26 cellular contexts compared by ENCODE assay signal in genomic region chr18:23037646-23038045, GRCh38.
"Had no signal": no experiment of that assay in that cellular context is flagged by ENCODE, and none has a peak within 500 bp of the region (broad histone marks: within the 10 kb centered on the region; RNA-seq: fewer than 3 reads in every experiment).

No MANE protein-coding gene starts in this region.

- H3K4me3 ChIP-seq: ascending aorta, body of pancreas had no signal

- H3K27ac Mint-ChIP-seq: activated B cell treated with CpG ODN at 0.5 μM for 24 hours; activated CD4-positive, alpha-beta T cell treated with anti-CD3 and anti-CD28 coated beads, Interleukin-2, amount 10 ng/mL, durations not matched to agents 24 days and 14 days; activated CD8-positive, alpha-beta memory T cell treated with anti-CD3 and anti-CD28 coated beads, Interleukin-2, amount 10 ng/mL, durations not matched to agents 7 days and 5 days; activated naive CD4-positive, alpha-beta T cell treated with anti-CD3 and anti-CD28 coated beads, Interleukin-2, amount 50 U/mL, for 72 hours; activated naive CD8-positive, alpha-beta T cell treated with anti-CD3 and anti-CD28 coated beads, Interleukin-2, amount 50 U/mL, for 24 hours; T-helper 17 cell had no signal

- DNase-seq: activated B cell treated with CpG ODN at 0.5 μM for 24 hours; activated CD4-positive, alpha-beta T cell treated with anti-CD3 and anti-CD28 coated beads for 1 hour; activated CD4-positive, alpha-beta T cell treated with anti-CD3 and anti-CD28 coated beads, Interleukin-2, amount 10 ng/mL, durations not matched to agents 24 days and 14 days; activated CD4-positive, alpha-beta T cell treated with anti-CD3 and anti-CD28 coated beads, Interleukin-2, amount 50 U/mL, for 48 hours; activated CD8-positive, alpha-beta memory T cell treated with anti-CD3 and anti-CD28 coated beads, Interleukin-2, amount 10 ng/mL, durations not matched to agents 7 days and 5 days; activated effector memory CD4-positive, alpha-beta T cell treated with anti-CD3 and anti-CD28 coated beads, Interleukin-2, amount 50 U/mL, for 16 hours; activated naive CD4-positive, alpha-beta T cell treated with Interleukin-2 at 50 U/mL for 16 hours; activated naive CD8-positive, alpha-beta T cell treated with anti-CD3 and anti-CD28 coated beads, Interleukin-2, amount 50 U/mL, for 24 hours; activated T-cell treated with anti-CD3 and anti-CD28 coated beads, Interleukin-2, amount 50 U/mL, for 4 hours; amniotic stem cell; body of pancreas; central memory CD4-positive, alpha-beta T cell; MV-4-11; NCI-H1092 treated with DMSO at 0.1 percent for 48 hours; NCI-H1417 treated with DMSO at 0.1 percent for 48 hours; NCI-H1694; NCI-H2029; NCI-H345; NCI-H510A; NCI-H69; SHP77; T-helper 17 cell; T-helper 9 cell had no signal

- H3K4me1 ChIP-seq: ascending aorta, body of pancreas had no signal

- H3K27ac ChIP-seq: ascending aorta, body of pancreas, KMS-11 had no signal

- H3K27me3 ChIP-seq: ascending aorta, body of pancreas had no signal

- ATAC-seq: activated CD8-positive, alpha-beta memory T cell treated with anti-CD3 and anti-CD28 coated beads, Interleukin-2, amount 10 ng/mL, durations not matched to agents 7 days and 5 days; activated naive CD4-positive, alpha-beta T cell treated with anti-CD3 and anti-CD28 coated beads, Interleukin-2, amount 50 U/mL, for 72 hours; activated naive CD8-positive, alpha-beta T cell treated with anti-CD3 and anti-CD28 coated beads, Interleukin-2, amount 50 U/mL, for 24 hours; activated T-cell treated with anti-CD3 and anti-CD28 coated beads, Interleukin-2, amount 50 U/mL, for 4 hours; body of pancreas; T-helper 17 cell had no signal

- H3K27me3 Mint-ChIP-seq: T-helper 17 cell had no signal

- H3K9me3 Mint-ChIP-seq: activated B cell treated with CpG ODN at 0.5 μM for 24 hours; activated CD4-positive, alpha-beta T cell treated with anti-CD3 and anti-CD28 coated beads, Interleukin-2, amount 10 ng/mL, durations not matched to agents 24 days and 14 days; activated naive CD8-positive, alpha-beta T cell treated with anti-CD3 and anti-CD28 coated beads, Interleukin-2, amount 50 U/mL, for 24 hours; activated T-cell treated with anti-CD3 and anti-CD28 coated beads, Interleukin-2, amount 50 U/mL, for 4 hours had no signal

- H3K36me3 Mint-ChIP-seq: activated CD8-positive, alpha-beta memory T cell treated with anti-CD3 and anti-CD28 coated beads, Interleukin-2, amount 10 ng/mL, durations not matched to agents 7 days and 5 days; activated naive CD4-positive, alpha-beta T cell treated with anti-CD3 and anti-CD28 coated beads, Interleukin-2, amount 50 U/mL, for 72 hours had no signal

- H3K36me3 ChIP-seq: ascending aorta had no signal

- H3K9ac ChIP-seq: KMS-11 had no signal

- H3K9me3 ChIP-seq: ascending aorta, body of pancreas had no signal

- H3K4me1 Mint-ChIP-seq: activated B cell treated with CpG ODN at 0.5 μM for 24 hours; activated naive CD8-positive, alpha-beta T cell treated with anti-CD3 and anti-CD28 coated beads, Interleukin-2, amount 50 U/mL, for 24 hours; T-helper 17 cell had no signal

- H3K4me2 ChIP-seq: KMS-11 had no signal

- H3K4me3 Mint-ChIP-seq: activated B cell treated with CpG ODN at 0.5 μM for 24 hours; activated CD4-positive, alpha-beta T cell treated with anti-CD3 and anti-CD28 coated beads, Interleukin-2, amount 10 ng/mL, durations not matched to agents 24 days and 14 days; activated CD8-positive, alpha-beta memory T cell treated with anti-CD3 and anti-CD28 coated beads, Interleukin-2, amount 10 ng/mL, durations not matched to agents 7 days and 5 days; activated naive CD8-positive, alpha-beta T cell treated with anti-CD3 and anti-CD28 coated beads, Interleukin-2, amount 50 U/mL, for 24 hours; activated T-cell treated with anti-CD3 and anti-CD28 coated beads, Interleukin-2, amount 50 U/mL, for 4 hours; T-helper 17 cell had no signal
